In the genomic region with DNA sequence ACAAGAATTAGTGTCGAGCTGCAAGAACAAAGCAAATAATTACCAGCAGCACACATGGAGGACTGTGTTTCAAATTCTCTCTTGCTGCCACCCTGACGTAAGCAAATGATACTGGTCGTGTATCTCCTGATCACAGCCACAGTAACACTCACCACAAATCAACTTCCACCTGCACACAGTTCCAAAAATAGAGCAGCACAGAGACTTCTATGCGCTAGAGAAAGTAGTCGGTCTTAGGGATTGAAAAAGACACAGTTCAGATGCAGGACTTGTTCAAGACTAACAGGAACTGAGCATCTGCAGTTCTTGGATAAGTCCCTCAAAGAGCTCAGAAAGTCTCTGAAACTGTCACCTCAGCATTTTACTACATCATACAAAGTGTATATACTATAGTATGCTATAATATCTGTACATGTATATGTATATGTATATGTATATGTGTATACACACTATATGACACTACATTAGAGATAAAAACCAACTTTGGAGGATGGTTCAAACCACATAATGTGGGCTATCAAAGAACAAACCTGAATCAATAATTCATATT, we compare ENCODE assay signal across 25 cellular contexts.
DNase-seq lines count a peak whose midpoint lies in the region; ATAC-seq, FAIRE-seq and TF ChIP-seq lines count a peak whose summit lies in the region.
"Had no signal": no experiment of that assay in that cellular context is flagged by ENCODE, and none has a peak within 500 bp of the region (broad histone marks: within the 10 kb centered on the region; RNA-seq: fewer than 3 reads in every experiment).

No MANE protein-coding gene starts in this region.

- peak overlapping the region; percentile 10 for H3K27ac ChIP-seq in neural cell (ENCODE audit: low read length)
- H3K27ac ChIP-seq: BLaER1 treated with 17β-estradiol and CSF1 and Interleukin-3, amounts not matched to agents 10 nM and 100 nM; colonic mucosa; heart right ventricle; tibial artery had no signal

- no peaks in the 10 kb centered on the region for H3K27me3 Mint-ChIP-seq in activated T-cell treated with anti-CD3 and anti-CD28 coated beads, Interleukin-2, amount 50 U/mL, for 24 hours
- H3K27me3 Mint-ChIP-seq in activated T-cell treated with anti-CD3 and anti-CD28 coated beads, Interleukin-2, amount 50 U/mL, for 4 hours (ENCODE audit: low read depth) = no peaks in the 10 kb centered on the region
- peaks cover 4% of the 10 kb centered on the region for H3K27me3 Mint-ChIP-seq in T-helper 2 cell treated with Interferon-gamma antibody and Interleukin-4, amounts not matched to agents 5 μg/mL and 100 μg/mL, for 36 hours (ENCODE audit: low read depth)
- no peaks in the 10 kb centered on the region for H3K27me3 Mint-ChIP-seq in chondrocyte (ENCODE audit: low read depth)
- H3K27me3 Mint-ChIP-seq: stimulated activated naive CD8-positive, alpha-beta T cell treated with anti-CD3 and anti-CD28 coated beads, Interleukin-15, amount 100 ng/mL, for 72 hours had no signal

- H3K27ac Mint-ChIP-seq in activated T-cell treated with anti-CD3 and anti-CD28 coated beads, Interleukin-2, amount 50 U/mL, for 24 hours = peak overlapping the region; percentile 5
- H3K27ac Mint-ChIP-seq in T-helper 2 cell treated with Interferon-gamma antibody and Interleukin-4, amounts not matched to agents 5 μg/mL and 100 μg/mL, for 36 hours = peak overlapping the region; percentile 53
- H3K27ac Mint-ChIP-seq in chondrocyte (ENCODE audit: unreplicated experiment) = no peak overlapping the region
- H3K27ac Mint-ChIP-seq: mesothelial cell of epicardium; naive thymus-derived CD4-positive, alpha-beta T cell; stimulated activated naive CD8-positive, alpha-beta T cell treated with anti-CD3 and anti-CD28 coated beads, Interleukin-15, amount 100 ng/mL, for 72 hours had no signal

- no peaks in the 10 kb centered on the region for H3K79me2 ChIP-seq in neural cell (replicated peaks; ENCODE audit: insufficient read depth, low read length)

- H3F3A ChIP-seq in neural cell (ENCODE audit: insufficient read depth, low read length, poor library complexity, severe bottlenecking) = no peaks in the 10 kb centered on the region

- H3K4me2 ChIP-seq in neural cell (ENCODE audit: low read length) = no peak overlapping the region

- H4K20me1 ChIP-seq in neural cell (ENCODE audit: insufficient read depth) = no peaks in the 10 kb centered on the region
- H4K20me1 ChIP-seq: BLaER1 treated with 17β-estradiol and CSF1 and Interleukin-3, amounts not matched to agents 10 nM and 100 nM had no signal

- FAIRE-seq in D721Med (lab: Jason Lieb, UNC) = no peak
- FAIRE-seq: TTC549 had no signal

- no peak for ATAC-seq in activated T-cell treated with anti-CD3 and anti-CD28 coated beads, Interleukin-2, amount 50 U/mL, for 4 hours
- ATAC-seq: left lobe of liver; naive thymus-derived CD4-positive, alpha-beta T cell; sciatic nerve; stimulated activated naive CD8-positive, alpha-beta T cell treated with anti-CD3 and anti-CD28 coated beads, Interleukin-15, amount 100 ng/mL, for 72 hours had no signal

- no peak overlapping the region for H3K4me3 ChIP-seq in neural cell (ENCODE audit: low read length)
- H3K4me3 ChIP-seq: BLaER1 treated with 17β-estradiol and CSF1 and Interleukin-3, amounts not matched to agents 10 nM and 100 nM; colonic mucosa; heart right ventricle; tibial artery had no signal

- H3K4me3 Mint-ChIP-seq in activated T-cell treated with anti-CD3 and anti-CD28 coated beads, Interleukin-2, amount 50 U/mL, for 24 hours = no peak overlapping the region
- no peak overlapping the region for H3K4me3 Mint-ChIP-seq in activated T-cell treated with anti-CD3 and anti-CD28 coated beads, Interleukin-2, amount 50 U/mL, for 4 hours
- peak overlapping the region; percentile 30 for H3K4me3 Mint-ChIP-seq in T-helper 2 cell treated with Interferon-gamma antibody and Interleukin-4, amounts not matched to agents 5 μg/mL and 100 μg/mL, for 36 hours
- no peak overlapping the region for H3K4me3 Mint-ChIP-seq in chondrocyte (ENCODE audit: unreplicated experiment)
- H3K4me3 Mint-ChIP-seq: mesothelial cell of epicardium; naive thymus-derived CD4-positive, alpha-beta T cell; stimulated activated naive CD8-positive, alpha-beta T cell treated with anti-CD3 and anti-CD28 coated beads, Interleukin-15, amount 100 ng/mL, for 72 hours had no signal

- H3K27me3 ChIP-seq in neural cell (ENCODE audit: insufficient read depth, low read depth, low read length) = no peaks in the 10 kb centered on the region
- H3K27me3 ChIP-seq: BLaER1 treated with 17β-estradiol and CSF1 and Interleukin-3, amounts not matched to agents 10 nM and 100 nM; colonic mucosa; heart right ventricle; tibial artery had no signal

- no peaks in the 10 kb centered on the region for H3K9me2 ChIP-seq in neural cell (ENCODE audit: insufficient read depth, low read length)

- no peaks in the 10 kb centered on the region for H3K9me3 Mint-ChIP-seq in activated T-cell treated with anti-CD3 and anti-CD28 coated beads, Interleukin-2, amount 50 U/mL, for 24 hours
- no peaks in the 10 kb centered on the region for H3K9me3 Mint-ChIP-seq in activated T-cell treated with anti-CD3 and anti-CD28 coated beads, Interleukin-2, amount 50 U/mL, for 4 hours
- no peaks in the 10 kb centered on the region for H3K9me3 Mint-ChIP-seq in T-helper 2 cell treated with Interferon-gamma antibody and Interleukin-4, amounts not matched to agents 5 μg/mL and 100 μg/mL, for 36 hours
- no peaks in the 10 kb centered on the region for H3K9me3 Mint-ChIP-seq in chondrocyte (ENCODE audit: low read depth)
- H3K9me3 Mint-ChIP-seq: mesothelial cell of epicardium; naive thymus-derived CD4-positive, alpha-beta T cell; stimulated activated naive CD8-positive, alpha-beta T cell treated with anti-CD3 and anti-CD28 coated beads, Interleukin-15, amount 100 ng/mL, for 72 hours had no signal

- no peak overlapping the region for H3K9ac ChIP-seq in neural cell (ENCODE audit: low read length)
- H3K9ac ChIP-seq: BLaER1 treated with 17β-estradiol and CSF1 and Interleukin-3, amounts not matched to agents 10 nM and 100 nM had no signal

- DNase-seq in activated T-cell treated with anti-CD3 and anti-CD28 coated beads, Interleukin-2, amount 50 U/mL, for 24 hours = no peak
- DNase-seq in activated T-cell treated with anti-CD3 and anti-CD28 coated beads, Interleukin-2, amount 50 U/mL, for 4 hours = no peak
- DNase-seq in NCI-H187 treated with DMSO at 0.1 percent for 48 hours (lab: John Stamatoyannopoulos, UW) (peak; percentile 63), D721Med (ENCODE audit: insufficient read length, low spot score) (no peak), NCI-H2171 treated with DMSO at 0.1 percent for 48 hours (lab: John Stamatoyannopoulos, UW) (no peak), chondrocyte (ENCODE audit: low spot score) (no peak)
- DNase-seq in T-helper 2 cell treated with Interferon-gamma antibody and Interleukin-4, amounts not matched to agents 5 μg/mL and 100 μg/mL, for 36 hours (ENCODE audit: low spot score) = peak; percentile 16
- DNase-seq: activated CD4-positive, alpha-beta T cell treated with anti-CD3 and anti-CD28 coated beads for 1 hour; colonic mucosa; effector memory CD4-positive, alpha-beta T cell; EL; HCEC 1CT; heart right ventricle; NCI-H1105 treated with DMSO at 0.1 percent for 48 hours; NCI-H2171; stimulated activated CD4-positive, alpha-beta T cell treated with anti-CD3 and anti-CD28 coated beads, Interleukin-15, amount 100 ng/mL, for 24 hours; stimulated activated naive CD8-positive, alpha-beta T cell treated with anti-CD3 and anti-CD28 coated beads, Interleukin-15, amount 100 ng/mL, for 72 hours; tibial artery had no signal

- H3K36me3 ChIP-seq in neural cell (ENCODE audit: insufficient read depth, low read length) = no peaks in the 10 kb centered on the region
- H3K36me3 ChIP-seq: BLaER1 treated with 17β-estradiol and CSF1 and Interleukin-3, amounts not matched to agents 10 nM and 100 nM; colonic mucosa; heart right ventricle; tibial artery had no signal

- H3K36me3 Mint-ChIP-seq in activated T-cell treated with anti-CD3 and anti-CD28 coated beads, Interleukin-2, amount 50 U/mL, for 24 hours (ENCODE audit: low read depth) = no peaks in the 10 kb centered on the region
- H3K36me3 Mint-ChIP-seq in activated T-cell treated with anti-CD3 and anti-CD28 coated beads, Interleukin-2, amount 50 U/mL, for 4 hours (ENCODE audit: insufficient read depth) = no peaks in the 10 kb centered on the region
- no peaks in the 10 kb centered on the region for H3K36me3 Mint-ChIP-seq in T-helper 2 cell treated with Interferon-gamma antibody and Interleukin-4, amounts not matched to agents 5 μg/mL and 100 μg/mL, for 36 hours (ENCODE audit: low read depth)
- H3K36me3 Mint-ChIP-seq in chondrocyte (ENCODE audit: low read depth) = no peaks in the 10 kb centered on the region
- H3K36me3 Mint-ChIP-seq: naive thymus-derived CD4-positive, alpha-beta T cell had no signal

- TF ChIP-seq CTCF in neural cell (IDR thresholded peaks at IDR 0.05; ENCODE audit: poor library complexity, severe bottlenecking) (no peak), D721Med (IDR thresholded peaks at IDR 0.05; ENCODE audit: insufficient read depth, missing control alignments) (no peak), chondrocyte (IDR thresholded peaks at IDR 0.05) (no peak)

- no peak for TF ChIP-seq EP300 in neural cell (conservative IDR thresholded peaks at IDR 0.05; ENCODE audit: poor library complexity, severe bottlenecking)

- no peaks in the 10 kb centered on the region for H3K9me3 ChIP-seq in neural cell (ENCODE audit: low read length)
- H3K9me3 ChIP-seq: BLaER1 treated with 17β-estradiol and CSF1 and Interleukin-3, amounts not matched to agents 10 nM and 100 nM; colonic mucosa; heart right ventricle; tibial artery had no signal

- TF ChIP-seq RAD21 in neural cell (conservative IDR thresholded peaks at IDR 0.05) = no peak

- H2AFZ ChIP-seq in neural cell (ENCODE audit: low read depth, low read length) = no peak overlapping the region

- peaks cover 5% of the 10 kb centered on the region for H3K4me1 Mint-ChIP-seq in activated T-cell treated with anti-CD3 and anti-CD28 coated beads, Interleukin-2, amount 50 U/mL, for 24 hours (ENCODE audit: low read depth)
- H3K4me1 Mint-ChIP-seq in activated T-cell treated with anti-CD3 and anti-CD28 coated beads, Interleukin-2, amount 50 U/mL, for 4 hours (ENCODE audit: low read depth) = peaks cover 2% of the 10 kb centered on the region
- H3K4me1 Mint-ChIP-seq in T-helper 2 cell treated with Interferon-gamma antibody and Interleukin-4, amounts not matched to agents 5 μg/mL and 100 μg/mL, for 36 hours (ENCODE audit: low read depth) = peaks cover 9% of the 10 kb centered on the region
- no peaks in the 10 kb centered on the region for H3K4me1 Mint-ChIP-seq in chondrocyte (ENCODE audit: low read depth)

TF ChIP-seq in neural cell, 6 proteins besides CTCF, POLR2A, EP300 and RAD21 (continues in another document):
- TF ChIP-seq TAF1 (IDR thresholded peaks at IDR 0.05; ENCODE audit: low read depth) (no peak), MXI1 (conservative IDR thresholded peaks at IDR 0.05; ENCODE audit: poor library complexity, severe bottlenecking) (no peak), POLR2AphosphoS5 (IDR thresholded peaks at IDR 0.05) (no peak), SMC3 (conservative IDR thresholded peaks at IDR 0.05; ENCODE audit: poor library complexity) (no peak)

Comparison
In these comparisons a context has a peak if more than half of its experiments do, and no peak if none do; other contexts are left out.
1. DNase-seq: peak in NCI-H187 treated with DMSO at 0.1 percent for 48 hours (single experiment) and T-helper 2 cell treated with Interferon-gamma antibody and Interleukin-4, amounts not matched to agents 5 μg/mL and 100 μg/mL, for 36 hours (single experiment); none in activated T-cell treated with anti-CD3 and anti-CD28 coated beads, Interleukin-2, amount 50 U/mL, for 24 hours (single experiment), activated T-cell treated with anti-CD3 and anti-CD28 coated beads, Interleukin-2, amount 50 U/mL, for 4 hours (single experiment), D721Med (single experiment), NCI-H2171 treated with DMSO at 0.1 percent for 48 hours (single experiment) and chondrocyte (single experiment).